In genomic region chr4:155889036-155889793, GRCh38 we compare ENCODE assay signal across 9 cellular contexts. TPM values are rescaled to one million over a fixed set of nuclear protein-coding genes. Genes with fewer than 3 reads are reported as not detected.
DNase-seq lines count a peak whose midpoint lies in the region; ATAC-seq and TF ChIP-seq lines count a peak whose summit lies in the region.
"Had no signal": no experiment of that assay in that cellular context is flagged by ENCODE, and none has a peak within 500 bp of the region (broad histone marks: within the 10 kb centered on the region; RNA-seq: fewer than 3 reads in every experiment).

No MANE protein-coding gene starts in this region.

- H3K27me3 Mint-ChIP-seq in activated naive CD4-positive, alpha-beta T cell treated with anti-CD3 and anti-CD28 coated beads, Interleukin-2, amount 10 ng/mL, durations not matched to agents 7 days and 5 days = no peaks in the 10 kb centered on the region
- H3K27me3 Mint-ChIP-seq in osteocyte (ENCODE audit: unreplicated experiment) (peaks cover 3% of the 10 kb centered on the region), T-helper 17 cell (peaks cover 20% of the 10 kb centered on the region)

- H3K4me1 Mint-ChIP-seq in activated naive CD4-positive, alpha-beta T cell treated with anti-CD3 and anti-CD28 coated beads, Interleukin-2, amount 10 ng/mL, durations not matched to agents 7 days and 5 days = no peaks in the 10 kb centered on the region
- H3K4me1 Mint-ChIP-seq in osteocyte (ENCODE audit: unreplicated experiment) (peaks cover 3% of the 10 kb centered on the region), T-helper 17 cell (no peaks in the 10 kb centered on the region)

- DNase-seq in amniotic stem cell (lab: John Stamatoyannopoulos, UW) = peak; percentile 20
- no peak for DNase-seq in osteoblast (ENCODE audit: insufficient read length, low spot score, missing footprints)
- no peak for DNase-seq in activated naive CD4-positive, alpha-beta T cell treated with anti-CD3 and anti-CD28 coated beads, Interleukin-2, amount 10 ng/mL, durations not matched to agents 7 days and 5 days
- no peak for DNase-seq in osteocyte (ENCODE audit: extremely low spot score, unreplicated experiment)
- no peak for DNase-seq in T-helper 17 cell
- DNase-seq in NCI-H2171 (lab: John Stamatoyannopoulos, UW) = no peak
- DNase-seq: KG1 had no signal

- H3K36me3 Mint-ChIP-seq in activated naive CD4-positive, alpha-beta T cell treated with anti-CD3 and anti-CD28 coated beads, Interleukin-2, amount 10 ng/mL, durations not matched to agents 7 days and 5 days = no peaks in the 10 kb centered on the region
- H3K36me3 Mint-ChIP-seq in osteocyte (ENCODE audit: unreplicated experiment) (peaks cover 1% of the 10 kb centered on the region), T-helper 17 cell (ENCODE audit: low read depth) (peaks cover 2% of the 10 kb centered on the region)

- TF ChIP-seq CTCF in osteoblast (IDR thresholded peaks at IDR 0.05; ENCODE audit: extremely low read depth, low read depth, low read length) = no peak
- no peak for TF ChIP-seq CTCF in osteocyte (IDR thresholded peaks at IDR 0.05)

- no peaks in the 10 kb centered on the region for H4K20me1 ChIP-seq in osteoblast (ENCODE audit: insufficient read depth, low read length)

- H3K4me2 ChIP-seq in osteoblast (ENCODE audit: insufficient read depth, low read length) = peak overlapping the region; percentile 8

- no peak overlapping the region for H3K27ac Mint-ChIP-seq in activated naive CD4-positive, alpha-beta T cell treated with anti-CD3 and anti-CD28 coated beads, Interleukin-2, amount 10 ng/mL, durations not matched to agents 7 days and 5 days
- H3K27ac Mint-ChIP-seq in osteocyte (ENCODE audit: unreplicated experiment) (no peak overlapping the region), T-helper 17 cell (no peak overlapping the region)

- no peak overlapping the region for H2AFZ ChIP-seq in osteoblast (ENCODE audit: low read length)

- no peak overlapping the region for H3K4me3 ChIP-seq in osteoblast (ENCODE audit: insufficient read depth, low read length)

- H3K27ac ChIP-seq in osteoblast (ENCODE audit: low read depth, low read length) = peak overlapping the region; percentile 34

- peak; percentile 60 for ATAC-seq in GM19035 (IDR thresholded peaks at IDR 0.05; ENCODE audit: unreplicated experiment)
- ATAC-seq in HG03280 (IDR thresholded peaks at IDR 0.05; ENCODE audit: unreplicated experiment) = peak; percentile 54
- ATAC-seq in T-helper 17 cell = no peak

- CTCF ChIA-PET in activated naive CD4-positive, alpha-beta T cell treated with anti-CD3 and anti-CD28 coated beads, Interleukin-2, amount 10 ng/mL, durations not matched to agents 7 days and 5 days (lab: Charles Lee) = no interaction called here

- no peak overlapping the region for H3K4me3 Mint-ChIP-seq in activated naive CD4-positive, alpha-beta T cell treated with anti-CD3 and anti-CD28 coated beads, Interleukin-2, amount 10 ng/mL, durations not matched to agents 7 days and 5 days
- H3K4me3 Mint-ChIP-seq in osteocyte (ENCODE audit: unreplicated experiment) = no peak overlapping the region
- H3K4me3 Mint-ChIP-seq in T-helper 17 cell = no peak overlapping the region

- H3K9me3 Mint-ChIP-seq in activated naive CD4-positive, alpha-beta T cell treated with anti-CD3 and anti-CD28 coated beads, Interleukin-2, amount 10 ng/mL, durations not matched to agents 7 days and 5 days = no peaks in the 10 kb centered on the region
- H3K9me3 Mint-ChIP-seq in osteocyte (ENCODE audit: unreplicated experiment) = peaks cover 12% of the 10 kb centered on the region

- no peaks in the 10 kb centered on the region for H3K9me3 ChIP-seq in osteoblast (ENCODE audit: low read depth, low read length)
- H3K9me3 ChIP-seq in T-helper 17 cell (ENCODE audit: control insufficient read depth, low read length, poor library complexity, severe bottlenecking) = no peaks in the 10 kb centered on the region

- H3K36me3 ChIP-seq in osteoblast (ENCODE audit: insufficient read depth, low read length) = no peaks in the 10 kb centered on the region

- no peaks in the 10 kb centered on the region for H3K27me3 ChIP-seq in osteoblast (ENCODE audit: insufficient read depth, low read length)

- peaks cover 4% of the 10 kb centered on the region for H3K4me1 ChIP-seq in osteoblast (ENCODE audit: insufficient read depth, low read length)

- no peaks in the 10 kb centered on the region for H3K79me2 ChIP-seq in osteoblast (ENCODE audit: insufficient read depth, low read length)

RNA-seq across cellular contexts. Expression of gene TDO2, which starts 14.3 kb away (rescaled TPM):
- 0.88 and 1.4 TPM in 2 replicates for total RNA-seq in osteoblast
- total RNA-seq in osteocyte = not detected in 2 replicates
- not detected for total RNA-seq in T-helper 17 cell

RNA-seq across cellular contexts. Expression of gene ASIC5, which starts 23.1 kb away (rescaled TPM):
- not detected in 2 replicates for total RNA-seq in osteoblast
- not detected in 2 replicates for total RNA-seq in osteocyte
- total RNA-seq in T-helper 17 cell = not detected
